Comparison of ENCODE assay signal across 8 cellular contexts in the genomic region with DNA sequence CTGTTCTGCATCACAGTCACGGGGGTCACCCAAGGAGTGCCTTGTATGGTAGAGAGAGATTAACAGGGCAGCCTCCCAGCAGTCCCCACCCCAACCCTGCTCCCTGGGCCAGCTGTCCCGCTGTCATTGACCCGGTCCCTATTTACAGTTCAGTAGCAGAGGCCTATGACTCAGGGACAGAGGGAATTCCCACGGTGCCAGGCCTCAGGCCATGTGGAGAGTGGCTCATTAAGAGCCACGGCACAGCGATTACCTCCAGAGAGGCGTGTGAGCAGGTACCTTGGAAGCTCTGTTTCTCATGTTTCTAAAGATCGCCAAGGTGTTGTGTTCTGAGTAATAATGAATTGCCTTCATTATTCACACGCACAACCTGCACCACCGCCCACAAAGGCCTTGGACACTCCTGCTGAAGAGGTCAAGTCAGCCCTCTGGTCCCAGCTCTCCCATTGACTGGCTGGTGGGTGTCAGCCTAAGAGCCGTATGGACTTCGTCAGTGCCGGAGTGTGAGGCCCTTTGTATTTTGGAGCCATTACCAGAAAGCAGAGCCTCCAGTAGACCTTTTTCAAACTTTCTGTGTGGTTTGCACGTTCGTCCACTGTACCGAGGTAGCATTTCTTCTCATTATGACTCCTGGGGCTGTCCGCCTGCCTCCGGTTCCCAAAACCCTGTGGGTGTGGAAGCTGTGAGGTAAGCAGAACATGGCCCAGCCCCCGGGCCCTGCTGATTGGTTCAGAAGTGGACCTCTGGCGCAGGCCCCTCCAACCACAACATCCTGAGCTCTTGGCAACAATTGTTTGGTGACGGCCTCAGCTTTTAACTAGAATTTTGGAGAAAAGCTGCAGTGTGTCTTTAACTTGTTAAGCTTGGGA. TPM values are rescaled to one million over a fixed set of nuclear protein-coding genes. Genes with fewer than 3 reads are reported as not detected.
DNase-seq lines count a peak whose midpoint lies in the region; ATAC-seq and TF ChIP-seq lines count a peak whose summit lies in the region.

No MANE protein-coding gene starts in this region.

- intact Hi-C loops in testis (cut with DNase I; ENCODE audit: low total_unique reads): no loop called here

- H2AFZ ChIP-seq in Karpas-422 (ENCODE audit: low read length): peak overlapping the region; percentile 87

- H3K4me3 ChIP-seq in Karpas-422 (ENCODE audit: low read length): peak overlapping the region; percentile 64
- peak overlapping the region in 1 of 2 donors; percentile 18 for H3K4me3 ChIP-seq in testis

- peak overlapping the region; percentile 60 for H3K9ac ChIP-seq in Karpas-422 (ENCODE audit: low read length)

- H3K4me2 ChIP-seq in Karpas-422 (ENCODE audit: low read depth, low read length, poor library complexity, severe bottlenecking): peak overlapping the region; percentile 80

- TF ChIP-seq CTCF in omental fat pad (IDR thresholded peaks at IDR 0.05): no peak
- no peak for TF ChIP-seq CTCF in testis (IDR thresholded peaks at IDR 0.05)

- H4K20me1 ChIP-seq in Karpas-422 (ENCODE audit: insufficient read depth, low read depth, low read length): no peaks in the 10 kb centered on the region

- H3K79me2 ChIP-seq in Karpas-422 (ENCODE audit: low read length): no peaks in the 10 kb centered on the region

- DNase-seq in Daoy (ENCODE audit: low read depth): peak; percentile 53
- peak; percentile 96 for DNase-seq in Karpas-422
- peak; percentile 69 for DNase-seq in activated CD8-positive, alpha-beta memory T cell treated with anti-CD3 and anti-CD28 coated beads, Interleukin-2, amount 50 U/mL, for 1 hour (ENCODE audit: extremely low read depth)
- DNase-seq in fibroblast of gingiva (ENCODE audit: low read depth): peak; percentile 67
- DNase-seq in omental fat pad (ENCODE audit: low spot score): peak; percentile 62
- DNase-seq in testis: peak; percentile 93
- no peak for DNase-seq in SKM-1 treated with dmso at 0.1 percent for 144 hours (lab: John Stamatoyannopoulos, UW; ENCODE audit: unreplicated experiment)

- no peak for TF ChIP-seq POLR2A in testis (IDR thresholded peaks at IDR 0.05)

- H3K4me1 ChIP-seq in Karpas-422 (ENCODE audit: low read length) (peaks cover 32% of the 10 kb centered on the region), testis (no peaks in the 10 kb centered on the region)

- H3K27me3 ChIP-seq in Karpas-422 (ENCODE audit: low read length): no peaks in the 10 kb centered on the region
- H3K27me3 ChIP-seq in testis: no peaks in the 10 kb centered on the region

- H3K36me3 ChIP-seq in Karpas-422 (ENCODE audit: insufficient read depth, low read length) (no peaks in the 10 kb centered on the region), testis (ENCODE audit: low read depth, missing control alignments) (no peaks in the 10 kb centered on the region)

- peak; percentile 82 for ATAC-seq in GM21619 (IDR thresholded peaks at IDR 0.05; ENCODE audit: unreplicated experiment)
- peak; percentile 47 for ATAC-seq in omental fat pad (ENCODE audit: low FRiP score)

- H3K27ac ChIP-seq in Karpas-422 (ENCODE audit: low read length) (no peak overlapping the region), testis (no peak overlapping the region)

- H3K9me3 ChIP-seq in Karpas-422 (ENCODE audit: low read length) (no peaks in the 10 kb centered on the region), testis (no peaks in the 10 kb centered on the region)

- WGBS in testis, 2 donors: 57 to 60% methylated on average over 16 to 21 of the region's 21 CpGs

- H3K9me2 ChIP-seq in Karpas-422 (replicated peaks; ENCODE audit: insufficient read depth, low read length): no peaks in the 10 kb centered on the region

RNA-seq across cellular contexts. Expression of gene SERTAD2, which starts 47.0 kb away (rescaled TPM):
- total RNA-seq in Daoy (2014; rRNA removed; shearing (Covaris generic)): 4.1 and 5.8 TPM in 2 replicates
- 27.2 and 73.8 TPM in 2 replicates for total RNA-seq in Karpas-422 (2014; rRNA removed; shearing (Covaris generic); ENCODE audit: low replicate concordance)
- total RNA-seq in omental fat pad: 10 to 100 TPM; 13.1 to 42.2 (median 16.6) TPM
- total RNA-seq in testis: 10 to 100 TPM; 41.4 to 41.7 TPM
- 24.8 TPM for polyA plus RNA-seq in testis (ENCODE audit: insufficient read depth, low read depth, low replicate concordance)
